In the genomic region with DNA sequence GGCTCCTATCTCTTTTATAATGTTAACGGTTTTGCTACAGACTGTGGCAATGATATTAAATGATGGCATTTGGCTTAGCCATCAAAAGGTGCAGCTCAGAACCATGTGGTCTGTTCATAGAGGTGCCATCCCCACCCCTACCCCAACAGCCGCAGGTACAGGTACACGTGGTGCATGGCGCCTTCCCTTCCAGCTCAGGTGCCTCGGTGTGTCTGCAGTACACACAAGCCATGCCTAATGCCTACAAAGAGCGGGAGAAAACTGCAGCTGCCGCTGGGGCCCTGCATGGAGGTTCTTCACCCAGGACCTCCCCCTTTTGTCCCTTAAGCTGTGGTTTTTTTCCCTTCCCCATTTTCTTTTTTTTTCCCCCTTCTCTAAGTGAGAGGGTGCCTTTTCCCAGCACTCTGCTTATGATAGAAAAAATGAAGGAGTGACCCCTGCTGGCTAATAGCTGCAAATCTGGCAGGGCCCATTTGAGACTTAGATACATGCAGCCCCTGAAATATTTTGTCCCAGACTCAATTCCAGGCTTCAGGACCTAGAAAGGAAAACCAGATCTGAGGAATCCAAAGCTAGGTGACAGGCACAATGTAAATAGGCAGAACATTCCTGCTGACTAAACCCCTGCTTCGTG, we compare ENCODE assay signal across 1 cellular context.
TF ChIP-seq lines count a peak whose summit lies in the region.

No MANE protein-coding gene starts in this region.

TF ChIP-seq in SK-N-SH, 30 proteins besides CTCF, POLR2A, EP300 and RAD21:
- TF ChIP-seq MAX (IDR thresholded peaks at IDR 0.05; ENCODE audit: low read depth): no peak
- TF ChIP-seq FOXM1 (IDR thresholded peaks at IDR 0.05; ENCODE audit: low read depth): no peak
- no peak for TF ChIP-seq USF2 (IDR thresholded peaks at IDR 0.05; ENCODE audit: borderline replicate concordance, low read depth, low read length)
- TF ChIP-seq RCOR1 (IDR thresholded peaks at IDR 0.05; ENCODE audit: low read length): no peak
- TF ChIP-seq GATA2 (CRISPR knock-in tag; IDR thresholded peaks at IDR 0.05): no peak
- TF ChIP-seq, protein P1, sequence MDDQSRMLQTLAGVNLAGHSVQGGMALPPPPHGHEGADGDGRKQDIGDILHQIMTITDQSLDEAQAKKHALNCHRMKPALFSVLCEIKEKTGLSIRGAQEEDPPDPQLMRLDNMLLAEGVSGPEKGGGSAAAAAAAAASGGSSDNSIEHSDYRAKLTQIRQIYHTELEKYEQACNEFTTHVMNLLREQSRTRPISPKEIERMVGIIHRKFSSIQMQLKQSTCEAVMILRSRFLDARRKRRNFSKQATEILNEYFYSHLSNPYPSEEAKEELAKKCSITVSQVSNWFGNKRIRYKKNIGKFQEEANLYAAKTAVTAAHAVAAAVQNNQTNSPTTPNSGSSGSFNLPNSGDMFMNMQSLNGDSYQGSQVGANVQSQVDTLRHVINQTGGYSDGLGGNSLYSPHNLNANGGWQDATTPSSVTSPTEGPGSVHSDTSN (IDR thresholded peaks at IDR 0.05): no peak
- no peak for TF ChIP-seq CHD2 (IDR thresholded peaks at IDR 0.05; ENCODE audit: low read length, partially characterized antibody)
- TF ChIP-seq, protein P2, sequence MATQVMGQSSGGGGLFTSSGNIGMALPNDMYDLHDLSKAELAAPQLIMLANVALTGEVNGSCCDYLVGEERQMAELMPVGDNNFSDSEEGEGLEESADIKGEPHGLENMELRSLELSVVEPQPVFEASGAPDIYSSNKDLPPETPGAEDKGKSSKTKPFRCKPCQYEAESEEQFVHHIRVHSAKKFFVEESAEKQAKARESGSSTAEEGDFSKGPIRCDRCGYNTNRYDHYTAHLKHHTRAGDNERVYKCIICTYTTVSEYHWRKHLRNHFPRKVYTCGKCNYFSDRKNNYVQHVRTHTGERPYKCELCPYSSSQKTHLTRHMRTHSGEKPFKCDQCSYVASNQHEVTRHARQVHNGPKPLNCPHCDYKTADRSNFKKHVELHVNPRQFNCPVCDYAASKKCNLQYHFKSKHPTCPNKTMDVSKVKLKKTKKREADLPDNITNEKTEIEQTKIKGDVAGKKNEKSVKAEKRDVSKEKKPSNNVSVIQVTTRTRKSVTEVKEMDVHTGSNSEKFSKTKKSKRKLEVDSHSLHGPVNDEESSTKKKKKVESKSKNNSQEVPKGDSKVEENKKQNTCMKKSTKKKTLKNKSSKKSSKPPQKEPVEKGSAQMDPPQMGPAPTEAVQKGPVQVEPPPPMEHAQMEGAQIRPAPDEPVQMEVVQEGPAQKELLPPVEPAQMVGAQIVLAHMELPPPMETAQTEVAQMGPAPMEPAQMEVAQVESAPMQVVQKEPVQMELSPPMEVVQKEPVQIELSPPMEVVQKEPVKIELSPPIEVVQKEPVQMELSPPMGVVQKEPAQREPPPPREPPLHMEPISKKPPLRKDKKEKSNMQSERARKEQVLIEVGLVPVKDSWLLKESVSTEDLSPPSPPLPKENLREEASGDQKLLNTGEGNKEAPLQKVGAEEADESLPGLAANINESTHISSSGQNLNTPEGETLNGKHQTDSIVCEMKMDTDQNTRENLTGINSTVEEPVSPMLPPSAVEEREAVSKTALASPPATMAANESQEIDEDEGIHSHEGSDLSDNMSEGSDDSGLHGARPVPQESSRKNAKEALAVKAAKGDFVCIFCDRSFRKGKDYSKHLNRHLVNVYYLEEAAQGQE (IDR thresholded peaks at IDR 0.05; ENCODE audit: low read depth, low read length): no peak
- no peak for TF ChIP-seq TAF1 (IDR thresholded peaks at IDR 0.05; ENCODE audit: borderline replicate concordance, low read depth, low read length)
- no peak for TF ChIP-seq EZH2phosphoT487 (IDR thresholded peaks at IDR 0.05; ENCODE audit: borderline replicate concordance, low read depth)
- no peak for TF ChIP-seq FOSL2 (IDR thresholded peaks at IDR 0.05; ENCODE audit: borderline replicate concordance, low read depth)
- TF ChIP-seq, protein P3, sequence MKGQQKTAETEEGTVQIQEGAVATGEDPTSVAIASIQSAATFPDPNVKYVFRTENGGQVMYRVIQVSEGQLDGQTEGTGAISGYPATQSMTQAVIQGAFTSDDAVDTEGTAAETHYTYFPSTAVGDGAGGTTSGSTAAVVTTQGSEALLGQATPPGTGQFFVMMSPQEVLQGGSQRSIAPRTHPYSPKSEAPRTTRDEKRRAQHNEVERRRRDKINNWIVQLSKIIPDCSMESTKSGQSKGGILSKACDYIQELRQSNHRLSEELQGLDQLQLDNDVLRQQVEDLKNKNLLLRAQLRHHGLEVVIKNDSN (IDR thresholded peaks at IDR 0.05; ENCODE audit: borderline replicate concordance, low read depth): no peak
- no peak for TF ChIP-seq NRF1 (IDR thresholded peaks at IDR 0.05; ENCODE audit: low read depth, low read length)
- no peak for TF ChIP-seq ZBTB33 (IDR thresholded peaks at IDR 0.05; ENCODE audit: borderline replicate concordance, low read depth)
- no peak for TF ChIP-seq JUND (IDR thresholded peaks at IDR 0.05)
- no peak for TF ChIP-seq MEF2A (IDR thresholded peaks at IDR 0.05; ENCODE audit: borderline replicate concordance, low read depth)
